In genomic region chr16:2008009-2008526, GRCh38 we compare ENCODE assay signal across 8 cellular contexts.
DNase-seq lines count a peak whose midpoint lies in the region; ATAC-seq and TF ChIP-seq lines count a peak whose summit lies in the region.

No MANE protein-coding gene starts in this region.

- no peak overlapping the region for H3K9ac ChIP-seq in parathyroid adenoma

- H3K4me3 ChIP-seq in epithelial cell of esophagus (ENCODE audit: low read length) (peak overlapping the region; percentile 85), parathyroid adenoma (ENCODE audit: low read depth, low read length) (peak overlapping the region; percentile 69)

- H2AFZ ChIP-seq in parathyroid adenoma = no peak overlapping the region

- ATAC-seq in HG03469 (IDR thresholded peaks at IDR 0.05; ENCODE audit: unreplicated experiment) = no peak

- H3K4me2 ChIP-seq in parathyroid adenoma (ENCODE audit: low read length) = peak overlapping the region; percentile 96

- TF ChIP-seq CTCF in epithelial cell of esophagus (IDR thresholded peaks at IDR 0.05; ENCODE audit: insufficient read depth, low read depth, low read length, missing control alignments) = no peak
- no peak for TF ChIP-seq CTCF in parathyroid adenoma (IDR thresholded peaks at IDR 0.05)

- H3K9me3 ChIP-seq in parathyroid adenoma (ENCODE audit: control insufficient read depth, low read length) = no peaks in the 10 kb centered on the region

- peaks cover 10% of the 10 kb centered on the region for H3K4me1 ChIP-seq in parathyroid adenoma

- DNase-seq in SIG-M5 treated with dmso at 0.1 percent for 504 hours (lab: John Stamatoyannopoulos, UW; ENCODE audit: unreplicated experiment) = peak; percentile 83
- DNase-seq in SIG-M5 (lab: John Stamatoyannopoulos, UW) = no peak
- DNase-seq in RPMI8226 = peak; percentile 74
- peak; percentile 96 for DNase-seq in epithelial cell of esophagus (ENCODE audit: low read depth)
- no peak for DNase-seq in effector CD8-positive, alpha-beta T cell (lab: John Stamatoyannopoulos, UW)
- DNase-seq in NCI-H82 treated with DMSO at 0.1 percent for 48 hours (lab: John Stamatoyannopoulos, UW; ENCODE audit: unreplicated experiment) = no peak

- no peak overlapping the region for H3K27ac ChIP-seq in parathyroid adenoma

- no peaks in the 10 kb centered on the region for H3K36me3 ChIP-seq in parathyroid adenoma (ENCODE audit: control insufficient read depth, insufficient read depth, low read length)

- no peaks in the 10 kb centered on the region for H3K27me3 ChIP-seq in parathyroid adenoma (ENCODE audit: control insufficient read depth, insufficient read depth, low read length)

- H3K79me2 ChIP-seq in parathyroid adenoma = peaks cover 51% of the 10 kb centered on the region

Comparison
In these comparisons a context has a peak if more than half of its experiments do, and no peak if none do; other contexts are left out.
1. DNase-seq: peak in SIG-M5 treated with dmso at 0.1 percent for 504 hours (single experiment), RPMI8226 (single experiment) and epithelial cell of esophagus (single experiment); none in SIG-M5 (single experiment), effector CD8-positive, alpha-beta T cell (single experiment) and NCI-H82 treated with DMSO at 0.1 percent for 48 hours (single experiment).